8 cellular contexts compared by ENCODE assay signal in genomic region chr17:409308-409847, GRCh38.
A peak's percentile ranks its signal among the peaks of the same experiment; 100 is the strongest.
DNase-seq lines count a peak whose midpoint lies in the region; ATAC-seq, FAIRE-seq and TF ChIP-seq lines count a peak whose summit lies in the region.

No MANE protein-coding gene starts in this region.

- peaks cover 6% of the 10 kb centered on the region for H3K36me3 Mint-ChIP-seq in nephron progenitor cell (ENCODE audit: low read depth)

- peaks cover 6% of the 10 kb centered on the region for H3K9me3 Mint-ChIP-seq in nephron progenitor cell

- H3K27ac Mint-ChIP-seq in nephron progenitor cell: no peak overlapping the region

- H3K4me3 ChIP-seq in LNCaP clone FGC (ENCODE audit: low read depth, low read length) (peak overlapping the region; percentile 50), duodenal mucosa (ENCODE audit: low read depth in 1 of 2, low read length in 2 of 2) (peak overlapping the region; percentile 76 to 85)

- H3K27ac ChIP-seq in C4-2B (peak overlapping the region; percentile 74), duodenal mucosa (ENCODE audit: low read depth, low read length) (no peak overlapping the region)

- H3K36me3 ChIP-seq in duodenal mucosa (ENCODE audit: control insufficient read depth in 1 of 2, insufficient read depth in 2 of 2, low read length in 2 of 2): peaks cover 0 to 12% of the 10 kb centered on the region in 2 donors

- peaks cover 33% of the 10 kb centered on the region for H3K27me3 Mint-ChIP-seq in nephron progenitor cell (ENCODE audit: low read depth, poor library complexity)

- no peak for FAIRE-seq in RCC 7860 (lab: Jason Lieb, UNC)

- H3K4me1 Mint-ChIP-seq in nephron progenitor cell: peaks cover 34% of the 10 kb centered on the region

- no peaks in the 10 kb centered on the region for H3K9me3 ChIP-seq in duodenal mucosa (ENCODE audit: control insufficient read depth in 1 of 2, low read length in 2 of 2)

- no peak for TF ChIP-seq CTCF in C4-2B (conservative IDR thresholded peaks at IDR 0.05)
- TF ChIP-seq CTCF in LNCaP clone FGC (IDR thresholded peaks at IDR 0.05; ENCODE audit: control insufficient read depth, extremely low read depth, insufficient read depth): no peak
- TF ChIP-seq CTCF in nephron progenitor cell (IDR thresholded peaks at IDR 0.05): no peak

- H3K9ac ChIP-seq in duodenal mucosa (ENCODE audit: low read depth in 1 of 2, low read length in 2 of 2): peak overlapping the region; percentile 48 to 87

- DNase-seq in LNCaP clone FGC (ENCODE audit: low read depth) (no peak), nephron progenitor cell (no peak), RCC 7860 (ENCODE audit: low spot score) (no peak), NCI-H1694 (lab: John Stamatoyannopoulos, UW) (no peak)

- peak overlapping the region; percentile 88 for H3K4me3 Mint-ChIP-seq in nephron progenitor cell

- ATAC-seq in HG03571 (IDR thresholded peaks at IDR 0.05; ENCODE audit: unreplicated experiment): no peak
- ATAC-seq in HG02642 (IDR thresholded peaks at IDR 0.05; ENCODE audit: poor library complexity, unreplicated experiment): no peak

- H3K4me1 ChIP-seq in duodenal mucosa (ENCODE audit: control insufficient read depth in 1 of 2, insufficient read depth in 2 of 2, low read length in 2 of 2): peaks cover 17 to 29% of the 10 kb centered on the region in 2 donors

- no peaks in the 10 kb centered on the region for H3K27me3 ChIP-seq in duodenal mucosa (ENCODE audit: control insufficient read depth in 1 of 2, insufficient read depth in 2 of 2, low read length in 2 of 2)
